1 cellular context compared by ENCODE assay signal in genomic region chr15:43133429-43134156, GRCh38.
A peak's percentile ranks its signal among the peaks of the same experiment; 100 is the strongest.
TF ChIP-seq lines count a peak whose summit lies in the region.

Gene TMEM62, plus strand, starts transcription at chr15:43133586. Its CDS starts 217 bp downstream, at chr15:43133803.

TF ChIP-seq in HepG2, 621 proteins besides CTCF, POLR2A, EP300 and RAD21 (continued from another document and continues in another):
- TF ChIP-seq ZNF280B (CRISPR knock-in tag; IDR thresholded peaks at IDR 0.05; ENCODE audit: borderline replicate concordance) (no peak), ZNF639 (CRISPR knock-in tag; conservative IDR thresholded peaks at IDR 0.05) (peak; percentile 12; the same call in 1 of the 2 replicates), ZNF619 (CRISPR knock-in tag; IDR thresholded peaks at IDR 0.05) (no peak), HIVEP1 (CRISPR knock-in tag; IDR thresholded peaks at IDR 0.05) (no peak), HNRNPK (IDR thresholded peaks at IDR 0.05; ENCODE audit: low read depth, low read length, poor library complexity, severe bottlenecking) (peak; percentile 51), ZNF629 (CRISPR knock-in tag; conservative IDR thresholded peaks at IDR 0.05) (no peak), EED (CRISPR knock-in tag; IDR thresholded peaks at IDR 0.05) (no peak), ZNF382 (CRISPR knock-in tag; IDR thresholded peaks at IDR 0.05; ENCODE audit: borderline replicate concordance) (no peak), ZNF670 (CRISPR knock-in tag; IDR thresholded peaks at IDR 0.05; ENCODE audit: borderline replicate concordance) (peak; percentile 81; the same call in 1 of the 2 replicates), ZC3H4 (CRISPR knock-in tag; IDR thresholded peaks at IDR 0.05; ENCODE audit: borderline replicate concordance) (no peak), ZNF256 (CRISPR knock-in tag; conservative IDR thresholded peaks at IDR 0.05) (no peak; the same call in 1 of the 2 replicates), PHF8 (CRISPR knock-in tag; IDR thresholded peaks at IDR 0.05) (peak; percentile 94), HDAC2 (CRISPR knock-in tag; IDR thresholded peaks at IDR 0.05) (no peak), ZNF678 (CRISPR knock-in tag; IDR thresholded peaks at IDR 0.05) (no peak), ZNF775 (CRISPR knock-in tag; IDR thresholded peaks at IDR 0.05; ENCODE audit: borderline replicate concordance) (no peak; the same call in 1 of the 2 replicates), POLR2AphosphoS2 (IDR thresholded peaks at IDR 0.05; ENCODE audit: low read depth, low read length) (no peak), GABPB1 (CRISPR knock-in tag; IDR thresholded peaks at IDR 0.05) (peak; percentile 88), GATA4 (IDR thresholded peaks at IDR 0.05; ENCODE audit: borderline replicate concordance, low read depth) (peak; percentile 67; the same call in 1 of the 2 replicates), RBM39 (IDR thresholded peaks at IDR 0.05; ENCODE audit: low read depth, low read length, poor library complexity, severe bottlenecking) (peak; percentile 76), MED8 (CRISPR knock-in tag; IDR thresholded peaks at IDR 0.05; ENCODE audit: insufficient replicate concordance) (peak; percentile 35), ZNF432 (CRISPR knock-in tag; IDR thresholded peaks at IDR 0.05; ENCODE audit: borderline replicate concordance) (no peak), ZNF7 (CRISPR knock-in tag; IDR thresholded peaks at IDR 0.05) (no peak), DNMT1 (CRISPR knock-in tag; IDR thresholded peaks at IDR 0.05) (no peak; the same call in 1 of the 2 replicates), ZNF224 (CRISPR knock-in tag; IDR thresholded peaks at IDR 0.05) (no peak), ZNF746 (CRISPR knock-in tag; IDR thresholded peaks at IDR 0.05) (peak; percentile 20; the same call in 1 of the 2 replicates), CREB1 (IDR thresholded peaks at IDR 0.05) (no peak), CREB1 (CRISPR knock-in tag; IDR thresholded peaks at IDR 0.05) (no peak), CEBPZ (IDR thresholded peaks at IDR 0.05; ENCODE audit: low read length) (no peak), REL (CRISPR knock-in tag; conservative IDR thresholded peaks at IDR 0.05) (no peak), ZNF513 (CRISPR knock-in tag; conservative IDR thresholded peaks at IDR 0.05) (no peak), HNRNPH1 (optimal IDR thresholded peaks at IDR 0.05; ENCODE audit: low read depth, low read length) (no peak), SAFB2 (CRISPR knock-in tag; IDR thresholded peaks at IDR 0.05; ENCODE audit: borderline replicate concordance, low read depth) (peak; percentile 23; the same call in 1 of the 2 replicates), ELF4 (CRISPR knock-in tag; IDR thresholded peaks at IDR 0.05; ENCODE audit: borderline replicate concordance) (no peak), KDM5A (IDR thresholded peaks at IDR 0.05; ENCODE audit: borderline replicate concordance, low read length) (peak; percentile 33; the same call in 1 of the 2 replicates)
- TF ChIP-seq, protein P1, sequence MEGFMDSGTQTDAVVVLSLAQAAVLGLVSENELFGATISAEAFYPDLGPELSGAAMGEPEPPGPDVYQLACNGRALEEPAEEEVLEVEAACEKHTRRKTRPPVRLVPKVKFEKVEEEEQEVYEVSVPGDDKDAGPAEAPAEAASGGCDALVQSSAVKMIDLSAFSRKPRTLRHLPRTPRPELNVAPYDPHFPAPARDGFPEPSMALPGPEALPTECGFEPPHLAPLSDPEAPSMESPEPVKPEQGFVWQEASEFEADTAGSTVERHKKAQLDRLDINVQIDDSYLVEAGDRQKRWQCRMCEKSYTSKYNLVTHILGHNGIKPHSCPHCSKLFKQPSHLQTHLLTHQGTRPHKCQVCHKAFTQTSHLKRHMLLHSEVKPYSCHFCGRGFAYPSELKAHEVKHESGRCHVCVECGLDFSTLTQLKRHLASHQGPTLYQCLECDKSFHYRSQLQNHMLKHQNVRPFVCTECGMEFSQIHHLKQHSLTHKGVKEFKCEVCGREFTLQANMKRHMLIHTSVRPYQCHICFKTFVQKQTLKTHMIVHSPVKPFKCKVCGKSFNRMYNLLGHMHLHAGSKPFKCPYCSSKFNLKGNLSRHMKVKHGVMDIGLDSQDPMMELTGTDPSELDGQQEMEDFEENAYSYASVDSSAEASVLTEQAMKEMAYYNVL (CRISPR knock-in tag; IDR thresholded peaks at IDR 0.05; ENCODE audit: borderline replicate concordance): no peak
- TF ChIP-seq, protein P2, sequence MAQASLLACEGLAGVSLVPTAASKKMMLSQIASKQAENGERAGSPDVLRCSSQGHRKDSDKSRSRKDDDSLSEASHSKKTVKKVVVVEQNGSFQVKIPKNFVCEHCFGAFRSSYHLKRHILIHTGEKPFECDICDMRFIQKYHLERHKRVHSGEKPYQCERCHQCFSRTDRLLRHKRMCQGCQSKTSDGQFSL (CRISPR knock-in tag; IDR thresholded peaks at IDR 0.05): no peak
- TF ChIP-seq, protein P3, sequence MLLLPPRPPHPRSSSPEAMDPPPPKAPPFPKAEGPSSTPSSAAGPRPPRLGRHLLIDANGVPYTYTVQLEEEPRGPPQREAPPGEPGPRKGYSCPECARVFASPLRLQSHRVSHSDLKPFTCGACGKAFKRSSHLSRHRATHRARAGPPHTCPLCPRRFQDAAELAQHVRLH (CRISPR knock-in tag; IDR thresholded peaks at IDR 0.05; ENCODE audit: borderline replicate concordance, low read depth): no peak
- TF ChIP-seq, protein P4, sequence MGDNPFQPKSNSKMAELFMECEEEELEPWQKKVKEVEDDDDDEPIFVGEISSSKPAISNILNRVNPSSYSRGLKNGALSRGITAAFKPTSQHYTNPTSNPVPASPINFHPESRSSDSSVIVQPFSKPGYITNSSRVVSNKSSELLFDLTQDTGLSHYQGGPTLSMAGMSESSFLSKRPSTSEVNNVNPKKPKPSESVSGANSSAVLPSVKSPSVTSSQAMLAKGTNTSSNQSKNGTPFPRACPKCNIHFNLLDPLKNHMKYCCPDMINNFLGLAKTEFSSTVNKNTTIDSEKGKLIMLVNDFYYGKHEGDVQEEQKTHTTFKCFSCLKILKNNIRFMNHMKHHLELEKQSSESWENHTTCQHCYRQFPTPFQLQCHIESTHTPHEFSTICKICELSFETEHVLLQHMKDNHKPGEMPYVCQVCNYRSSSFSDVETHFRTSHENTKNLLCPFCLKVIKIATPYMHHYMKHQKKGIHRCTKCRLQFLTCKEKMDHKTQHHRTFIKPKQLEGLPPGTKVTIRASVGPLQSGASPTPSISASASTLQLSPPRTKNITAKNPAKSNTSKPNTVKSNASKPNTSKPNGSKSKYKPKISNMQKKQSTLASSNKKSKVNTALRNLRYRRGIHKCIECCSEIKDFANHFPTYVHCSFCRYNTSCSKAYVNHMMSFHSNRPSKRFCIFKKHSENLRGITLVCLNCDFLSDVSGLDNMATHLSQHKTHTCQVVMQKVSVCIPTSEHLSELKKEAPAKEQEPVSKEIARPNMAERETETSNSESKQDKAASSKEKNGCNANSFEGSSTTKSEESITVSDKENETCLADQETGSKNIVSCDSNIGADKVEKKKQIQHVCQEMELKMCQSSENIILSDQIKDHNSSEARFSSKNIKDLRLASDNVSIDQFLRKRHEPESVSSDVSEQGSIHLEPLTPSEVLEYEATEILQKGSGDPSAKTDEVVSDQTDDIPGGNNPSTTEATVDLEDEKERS (CRISPR knock-in tag; IDR thresholded peaks at IDR 0.05): no peak
- TF ChIP-seq, protein P5, sequence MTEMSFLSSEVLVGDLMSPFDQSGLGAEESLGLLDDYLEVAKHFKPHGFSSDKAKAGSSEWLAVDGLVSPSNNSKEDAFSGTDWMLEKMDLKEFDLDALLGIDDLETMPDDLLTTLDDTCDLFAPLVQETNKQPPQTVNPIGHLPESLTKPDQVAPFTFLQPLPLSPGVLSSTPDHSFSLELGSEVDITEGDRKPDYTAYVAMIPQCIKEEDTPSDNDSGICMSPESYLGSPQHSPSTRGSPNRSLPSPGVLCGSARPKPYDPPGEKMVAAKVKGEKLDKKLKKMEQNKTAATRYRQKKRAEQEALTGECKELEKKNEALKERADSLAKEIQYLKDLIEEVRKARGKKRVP (CRISPR knock-in tag; IDR thresholded peaks at IDR 0.05): no peak
- TF ChIP-seq, protein P6, sequence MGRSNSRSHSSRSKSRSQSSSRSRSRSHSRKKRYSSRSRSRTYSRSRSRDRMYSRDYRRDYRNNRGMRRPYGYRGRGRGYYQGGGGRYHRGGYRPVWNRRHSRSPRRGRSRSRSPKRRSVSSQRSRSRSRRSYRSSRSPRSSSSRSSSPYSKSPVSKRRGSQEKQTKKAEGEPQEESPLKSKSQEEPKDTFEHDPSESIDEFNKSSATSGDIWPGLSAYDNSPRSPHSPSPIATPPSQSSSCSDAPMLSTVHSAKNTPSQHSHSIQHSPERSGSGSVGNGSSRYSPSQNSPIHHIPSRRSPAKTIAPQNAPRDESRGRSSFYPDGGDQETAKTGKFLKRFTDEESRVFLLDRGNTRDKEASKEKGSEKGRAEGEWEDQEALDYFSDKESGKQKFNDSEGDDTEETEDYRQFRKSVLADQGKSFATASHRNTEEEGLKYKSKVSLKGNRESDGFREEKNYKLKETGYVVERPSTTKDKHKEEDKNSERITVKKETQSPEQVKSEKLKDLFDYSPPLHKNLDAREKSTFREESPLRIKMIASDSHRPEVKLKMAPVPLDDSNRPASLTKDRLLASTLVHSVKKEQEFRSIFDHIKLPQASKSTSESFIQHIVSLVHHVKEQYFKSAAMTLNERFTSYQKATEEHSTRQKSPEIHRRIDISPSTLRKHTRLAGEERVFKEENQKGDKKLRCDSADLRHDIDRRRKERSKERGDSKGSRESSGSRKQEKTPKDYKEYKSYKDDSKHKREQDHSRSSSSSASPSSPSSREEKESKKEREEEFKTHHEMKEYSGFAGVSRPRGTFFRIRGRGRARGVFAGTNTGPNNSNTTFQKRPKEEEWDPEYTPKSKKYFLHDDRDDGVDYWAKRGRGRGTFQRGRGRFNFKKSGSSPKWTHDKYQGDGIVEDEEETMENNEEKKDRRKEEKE (IDR thresholded peaks at IDR 0.05): no peak
- TF ChIP-seq, protein P7, sequence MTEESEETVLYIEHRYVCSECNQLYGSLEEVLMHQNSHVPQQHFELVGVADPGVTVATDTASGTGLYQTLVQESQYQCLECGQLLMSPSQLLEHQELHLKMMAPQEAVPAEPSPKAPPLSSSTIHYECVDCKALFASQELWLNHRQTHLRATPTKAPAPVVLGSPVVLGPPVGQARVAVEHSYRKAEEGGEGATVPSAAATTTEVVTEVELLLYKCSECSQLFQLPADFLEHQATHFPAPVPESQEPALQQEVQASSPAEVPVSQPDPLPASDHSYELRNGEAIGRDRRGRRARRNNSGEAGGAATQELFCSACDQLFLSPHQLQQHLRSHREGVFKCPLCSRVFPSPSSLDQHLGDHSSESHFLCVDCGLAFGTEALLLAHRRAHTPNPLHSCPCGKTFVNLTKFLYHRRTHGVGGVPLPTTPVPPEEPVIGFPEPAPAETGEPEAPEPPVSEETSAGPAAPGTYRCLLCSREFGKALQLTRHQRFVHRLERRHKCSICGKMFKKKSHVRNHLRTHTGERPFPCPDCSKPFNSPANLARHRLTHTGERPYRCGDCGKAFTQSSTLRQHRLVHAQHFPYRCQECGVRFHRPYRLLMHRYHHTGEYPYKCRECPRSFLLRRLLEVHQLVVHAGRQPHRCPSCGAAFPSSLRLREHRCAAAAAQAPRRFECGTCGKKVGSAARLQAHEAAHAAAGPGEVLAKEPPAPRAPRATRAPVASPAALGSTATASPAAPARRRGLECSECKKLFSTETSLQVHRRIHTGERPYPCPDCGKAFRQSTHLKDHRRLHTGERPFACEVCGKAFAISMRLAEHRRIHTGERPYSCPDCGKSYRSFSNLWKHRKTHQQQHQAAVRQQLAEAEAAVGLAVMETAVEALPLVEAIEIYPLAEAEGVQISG (CRISPR knock-in tag; IDR thresholded peaks at IDR 0.05): peak; percentile 97
